ENCODE assay signal across 26 cellular contexts in genomic region chr5:131735393-131735792, GRCh38.
"Had no signal": no experiment of that assay in that cellular context is flagged by ENCODE, and none has a peak within 500 bp of the region (broad histone marks: within the 10 kb centered on the region; RNA-seq: fewer than 3 reads in every experiment).

No MANE protein-coding gene starts in this region.

- DNase-seq: hypothalamus; immature natural killer cell; left ventricle myocardium inferior; mesendoderm; naive B cell; natural killer cell; nephron progenitor cell; occipital lobe; right lobe of liver; stimulated activated CD4-positive, alpha-beta T cell treated with anti-CD3 and anti-CD28 coated beads, Interleukin-12 subunit alpha, Interleukin-12 subunit beta, amount 100 ng/mL, for 4 hours; stimulated activated CD4-positive, alpha-beta T cell treated with anti-CD3 and anti-CD28 coated beads, Interleukin-15, amount 100 ng/mL, for 24 hours; stimulated activated CD4-positive, alpha-beta T cell treated with anti-CD3 and anti-CD28 coated beads, Interleukin-2, amount 100 ng/mL, for 24 hours; stimulated activated CD4-positive, alpha-beta T cell treated with anti-CD3 and anti-CD28 coated beads, Interleukin-4, amount 100 ng/mL, for 1 hour; stimulated activated naive B cell treated with anti-CD40 and anti-IgM and Interleukin-4, amounts not matched to agents 10 μg/mL and 1 μg/mL and 100 μg/mL, for 72 hours; stimulated activated naive CD8-positive, alpha-beta T cell treated with anti-CD3 and anti-CD28 coated beads, Interleukin-15, Interleukin-2, amounts not matched to agents 100 U/mL and 50 U/mL, for 24 hours; stomach; tibial artery; trophoblast cell; upper lobe of right lung had no signal

- H3K4me2 ChIP-seq: neural progenitor cell had no signal

- H3K4me1 ChIP-seq: neural progenitor cell, right atrium auricular region, right lobe of liver, stomach, tibial artery, upper lobe of right lung had no signal

- ATAC-seq: natural killer cell; right lobe of liver; stimulated activated naive B cell treated with anti-CD40 and anti-IgM and Interleukin-4, amounts not matched to agents 10 μg/mL and 1 μg/mL and 100 μg/mL, for 72 hours; stimulated activated naive CD8-positive, alpha-beta T cell treated with anti-CD3 and anti-CD28 coated beads, Interleukin-15, Interleukin-2, amounts not matched to agents 100 U/mL and 50 U/mL, for 24 hours; upper lobe of right lung had no signal

- H3K4me3 ChIP-seq: left ventricle myocardium inferior, lung, neural progenitor cell, right atrium auricular region, right lobe of liver, stomach, thoracic aorta, tibial artery, upper lobe of right lung had no signal

- H2AFZ ChIP-seq: neural progenitor cell had no signal

- FAIRE-seq: islet of Langerhans, urothelium cell line had no signal

- H3K9me3 ChIP-seq: left ventricle myocardium inferior, neutrophil, right atrium auricular region, right lobe of liver, stomach, thoracic aorta, tibial artery, upper lobe of right lung had no signal

- H3K9ac ChIP-seq: neural progenitor cell had no signal

- H3K27ac ChIP-seq: left ventricle myocardium inferior, neural progenitor cell, neutrophil, right atrium auricular region, right lobe of liver, stomach, thoracic aorta, tibial artery, upper lobe of right lung had no signal

- H3K27me3 ChIP-seq: neural progenitor cell, neutrophil, right atrium auricular region, right lobe of liver, stomach, tibial artery, upper lobe of right lung had no signal
